Comparison of ENCODE assay signal across 1 cellular context in genomic region chr11:35261197-35261596, GRCh38.
TF ChIP-seq lines count a peak whose summit lies in the region.

No MANE protein-coding gene starts in this region.

TF ChIP-seq in GM12878, 131 proteins besides CTCF, POLR2A, EP300 and RAD21 (continued from another document):
- TF ChIP-seq, protein P1, sequence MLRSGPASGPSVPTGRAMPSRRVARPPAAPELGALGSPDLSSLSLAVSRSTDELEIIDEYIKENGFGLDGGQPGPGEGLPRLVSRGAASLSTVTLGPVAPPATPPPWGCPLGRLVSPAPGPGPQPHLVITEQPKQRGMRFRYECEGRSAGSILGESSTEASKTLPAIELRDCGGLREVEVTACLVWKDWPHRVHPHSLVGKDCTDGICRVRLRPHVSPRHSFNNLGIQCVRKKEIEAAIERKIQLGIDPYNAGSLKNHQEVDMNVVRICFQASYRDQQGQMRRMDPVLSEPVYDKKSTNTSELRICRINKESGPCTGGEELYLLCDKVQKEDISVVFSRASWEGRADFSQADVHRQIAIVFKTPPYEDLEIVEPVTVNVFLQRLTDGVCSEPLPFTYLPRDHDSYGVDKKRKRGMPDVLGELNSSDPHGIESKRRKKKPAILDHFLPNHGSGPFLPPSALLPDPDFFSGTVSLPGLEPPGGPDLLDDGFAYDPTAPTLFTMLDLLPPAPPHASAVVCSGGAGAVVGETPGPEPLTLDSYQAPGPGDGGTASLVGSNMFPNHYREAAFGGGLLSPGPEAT (IDR thresholded peaks at IDR 0.05; ENCODE audit: low read depth) = no peak
- TF ChIP-seq MYB (IDR thresholded peaks at IDR 0.05; ENCODE audit: borderline replicate concordance, low read depth, low read length) (no peak), ATF2 (IDR thresholded peaks at IDR 0.05; ENCODE audit: low read length) (no peak), DPF2 (IDR thresholded peaks at IDR 0.05) (no peak), ETV6 (conservative IDR thresholded peaks at IDR 0.05 in 1 of 2, IDR thresholded peaks at IDR 0.05 in 1 of 2; ENCODE audit: borderline replicate concordance in 1 of 2, low read depth in 1 of 2) (no peak), NFXL1 (IDR thresholded peaks at IDR 0.05; ENCODE audit: borderline replicate concordance) (no peak), MXI1 (IDR thresholded peaks at IDR 0.05; ENCODE audit: low read depth, low read length) (no peak), SUPT20H (IDR thresholded peaks at IDR 0.05; ENCODE audit: borderline replicate concordance, control insufficient read depth, low read depth, low read length) (no peak)
